ENCODE assay signal across 1 cellular context in the genomic region with DNA sequence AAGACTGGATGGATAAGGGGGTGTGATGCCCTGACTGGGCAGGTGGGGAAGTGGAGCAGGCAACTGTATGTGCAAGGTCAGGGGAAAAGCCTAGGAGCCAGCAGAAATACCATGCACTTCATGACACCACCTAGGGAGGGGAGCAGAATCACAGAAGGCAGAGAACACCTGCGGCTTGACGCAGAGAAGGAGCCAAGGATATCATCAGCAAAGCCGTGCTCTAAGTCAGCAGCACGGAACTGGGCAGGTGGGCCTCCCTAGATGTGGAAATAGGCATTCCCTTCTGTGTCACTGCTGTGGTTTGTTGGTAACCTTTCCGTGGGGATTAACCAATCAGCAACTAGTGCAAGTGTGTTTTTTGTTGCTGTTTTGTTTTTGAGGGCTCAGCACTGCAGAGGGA.
TF ChIP-seq lines count a peak whose summit lies in the region.

No MANE protein-coding gene starts in this region.

TF ChIP-seq in HEK293, 187 proteins besides CTCF, POLR2A, EP300 and RAD21 (continued from another document):
- TF ChIP-seq, protein P1, sequence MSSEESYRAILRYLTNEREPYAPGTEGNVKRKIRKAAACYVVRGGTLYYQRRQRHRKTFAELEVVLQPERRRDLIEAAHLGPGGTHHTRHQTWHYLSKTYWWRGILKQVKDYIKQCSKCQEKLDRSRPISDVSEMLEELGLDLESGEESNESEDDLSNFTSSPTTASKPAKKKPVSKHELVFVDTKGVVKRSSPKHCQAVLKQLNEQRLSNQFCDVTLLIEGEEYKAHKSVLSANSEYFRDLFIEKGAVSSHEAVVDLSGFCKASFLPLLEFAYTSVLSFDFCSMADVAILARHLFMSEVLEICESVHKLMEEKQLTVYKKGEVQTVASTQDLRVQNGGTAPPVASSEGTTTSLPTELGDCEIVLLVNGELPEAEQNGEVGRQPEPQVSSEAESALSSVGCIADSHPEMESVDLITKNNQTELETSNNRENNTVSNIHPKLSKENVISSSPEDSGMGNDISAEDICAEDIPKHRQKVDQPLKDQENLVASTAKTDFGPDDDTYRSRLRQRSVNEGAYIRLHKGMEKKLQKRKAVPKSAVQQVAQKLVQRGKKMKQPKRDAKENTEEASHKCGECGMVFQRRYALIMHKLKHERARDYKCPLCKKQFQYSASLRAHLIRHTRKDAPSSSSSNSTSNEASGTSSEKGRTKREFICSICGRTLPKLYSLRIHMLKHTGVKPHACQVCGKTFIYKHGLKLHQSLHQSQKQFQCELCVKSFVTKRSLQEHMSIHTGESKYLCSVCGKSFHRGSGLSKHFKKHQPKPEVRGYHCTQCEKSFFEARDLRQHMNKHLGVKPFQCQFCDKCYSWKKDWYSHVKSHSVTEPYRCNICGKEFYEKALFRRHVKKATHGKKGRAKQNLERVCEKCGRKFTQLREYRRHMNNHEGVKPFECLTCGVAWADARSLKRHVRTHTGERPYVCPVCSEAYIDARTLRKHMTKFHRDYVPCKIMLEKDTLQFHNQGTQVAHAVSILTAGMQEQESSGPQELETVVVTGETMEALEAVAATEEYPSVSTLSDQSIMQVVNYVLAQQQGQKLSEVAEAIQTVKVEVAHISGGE (tag by site-specific recombination; conservative IDR thresholded peaks at IDR 0.05; ENCODE audit: low read depth) = no peak
- TF ChIP-seq ZNF530 (tag by site-specific recombination; IDR thresholded peaks at IDR 0.05; ENCODE audit: low read depth) (no peak), MEIS1 (CRISPR knock-in tag; IDR thresholded peaks at IDR 0.05; ENCODE audit: borderline replicate concordance) (no peak), ZIC2 (tag by site-specific recombination; IDR thresholded peaks at IDR 0.05) (peak; percentile 64), OSR2 (tag by site-specific recombination; IDR thresholded peaks at IDR 0.05) (no peak), ZNF391 (tag by site-specific recombination; IDR thresholded peaks at IDR 0.05; ENCODE audit: borderline replicate concordance, low read depth) (no peak), ZNF785 (tag by site-specific recombination; IDR thresholded peaks at IDR 0.05) (no peak), ZNF155 (tag by site-specific recombination; IDR thresholded peaks at IDR 0.05) (no peak), ZEB2 (tag by site-specific recombination; IDR thresholded peaks at IDR 0.05) (no peak), ZNF624 (tag by site-specific recombination; IDR thresholded peaks at IDR 0.05) (no peak), GLI4 (tag by site-specific recombination; IDR thresholded peaks at IDR 0.05) (no peak), ZNF600 (tag by site-specific recombination; IDR thresholded peaks at IDR 0.05) (peak; percentile 45; the same call in 1 of the 2 replicates), SCRT2 (tag by site-specific recombination; IDR thresholded peaks at IDR 0.05) (peak; percentile 87), KLF1 (tag by site-specific recombination; IDR thresholded peaks at IDR 0.05) (no peak), TCF7L2 (IDR thresholded peaks at IDR 0.05; ENCODE audit: borderline replicate concordance, low read depth, low read length) (no peak), ZNF19 (tag by site-specific recombination; IDR thresholded peaks at IDR 0.05; ENCODE audit: low read depth) (no peak), ZNF585B (tag by site-specific recombination; IDR thresholded peaks at IDR 0.05) (no peak), ZBTB48 (tag by site-specific recombination; IDR thresholded peaks at IDR 0.05) (no peak), ZNF529 (tag by site-specific recombination; IDR thresholded peaks at IDR 0.05; ENCODE audit: insufficient replicate concordance) (no peak)
- TF ChIP-seq, protein P2, sequence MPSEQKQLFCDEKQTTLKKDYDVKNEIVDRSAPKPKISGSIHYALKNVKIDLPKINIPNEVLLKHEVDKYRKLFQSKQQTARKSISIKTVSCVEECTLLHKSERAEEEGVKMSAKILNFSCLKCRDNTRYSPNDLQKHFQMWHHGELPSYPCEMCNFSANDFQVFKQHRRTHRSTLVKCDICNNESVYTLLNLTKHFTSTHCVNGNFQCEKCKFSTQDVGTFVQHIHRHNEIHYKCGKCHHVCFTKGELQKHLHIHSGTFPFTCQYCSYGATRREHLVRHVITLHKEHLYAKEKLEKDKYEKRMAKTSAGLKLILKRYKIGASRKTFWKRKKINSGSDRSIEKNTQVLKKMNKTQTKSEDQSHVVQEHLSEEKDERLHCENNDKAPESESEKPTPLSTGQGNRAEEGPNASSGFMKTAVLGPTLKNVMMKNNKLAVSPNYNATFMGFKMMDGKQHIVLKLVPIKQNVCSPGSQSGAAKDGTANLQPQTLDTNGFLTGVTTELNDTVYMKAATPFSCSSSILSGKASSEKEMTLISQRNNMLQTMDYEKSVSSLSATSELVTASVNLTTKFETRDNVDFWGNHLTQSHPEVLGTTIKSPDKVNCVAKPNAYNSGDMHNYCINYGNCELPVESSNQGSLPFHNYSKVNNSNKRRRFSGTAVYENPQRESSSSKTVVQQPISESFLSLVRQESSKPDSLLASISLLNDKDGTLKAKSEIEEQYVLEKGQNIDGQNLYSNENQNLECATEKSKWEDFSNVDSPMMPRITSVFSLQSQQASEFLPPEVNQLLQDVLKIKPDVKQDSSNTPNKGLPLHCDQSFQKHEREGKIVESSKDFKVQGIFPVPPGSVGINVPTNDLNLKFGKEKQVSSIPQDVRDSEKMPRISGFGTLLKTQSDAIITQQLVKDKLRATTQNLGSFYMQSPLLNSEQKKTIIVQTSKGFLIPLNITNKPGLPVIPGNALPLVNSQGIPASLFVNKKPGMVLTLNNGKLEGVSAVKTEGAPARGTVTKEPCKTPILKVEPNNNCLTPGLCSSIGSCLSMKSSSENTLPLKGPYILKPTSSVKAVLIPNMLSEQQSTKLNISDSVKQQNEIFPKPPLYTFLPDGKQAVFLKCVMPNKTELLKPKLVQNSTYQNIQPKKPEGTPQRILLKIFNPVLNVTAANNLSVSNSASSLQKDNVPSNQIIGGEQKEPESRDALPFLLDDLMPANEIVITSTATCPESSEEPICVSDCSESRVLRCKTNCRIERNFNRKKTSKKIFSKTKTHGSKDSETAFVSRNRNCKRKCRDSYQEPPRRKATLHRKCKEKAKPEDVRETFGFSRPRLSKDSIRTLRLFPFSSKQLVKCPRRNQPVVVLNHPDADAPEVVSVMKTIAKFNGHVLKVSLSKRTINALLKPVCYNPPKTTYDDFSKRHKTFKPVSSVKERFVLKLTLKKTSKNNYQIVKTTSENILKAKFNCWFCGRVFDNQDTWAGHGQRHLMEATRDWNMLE (tag by site-specific recombination; conservative IDR thresholded peaks at IDR 0.05; ENCODE audit: low read depth) = no peak
- TF ChIP-seq, protein P3, sequence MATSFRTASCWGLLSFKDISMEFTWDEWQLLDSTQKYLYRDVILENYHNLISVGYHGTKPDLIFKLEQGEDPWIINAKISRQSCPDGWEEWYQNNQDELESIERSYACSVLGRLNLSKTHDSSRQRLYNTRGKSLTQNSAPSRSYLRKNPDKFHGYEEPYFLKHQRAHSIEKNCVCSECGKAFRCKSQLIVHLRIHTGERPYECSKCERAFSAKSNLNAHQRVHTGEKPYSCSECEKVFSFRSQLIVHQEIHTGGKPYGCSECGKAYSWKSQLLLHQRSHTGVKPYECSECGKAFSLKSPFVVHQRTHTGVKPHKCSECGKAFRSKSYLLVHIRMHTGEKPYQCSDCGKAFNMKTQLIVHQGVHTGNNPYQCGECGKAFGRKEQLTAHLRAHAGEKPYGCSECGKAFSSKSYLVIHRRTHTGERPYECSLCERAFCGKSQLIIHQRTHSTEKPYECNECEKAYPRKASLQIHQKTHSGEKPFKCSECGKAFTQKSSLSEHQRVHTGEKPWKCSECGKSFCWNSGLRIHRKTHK (tag by site-specific recombination; IDR thresholded peaks at IDR 0.05) = no peak
- TF ChIP-seq, protein P4, sequence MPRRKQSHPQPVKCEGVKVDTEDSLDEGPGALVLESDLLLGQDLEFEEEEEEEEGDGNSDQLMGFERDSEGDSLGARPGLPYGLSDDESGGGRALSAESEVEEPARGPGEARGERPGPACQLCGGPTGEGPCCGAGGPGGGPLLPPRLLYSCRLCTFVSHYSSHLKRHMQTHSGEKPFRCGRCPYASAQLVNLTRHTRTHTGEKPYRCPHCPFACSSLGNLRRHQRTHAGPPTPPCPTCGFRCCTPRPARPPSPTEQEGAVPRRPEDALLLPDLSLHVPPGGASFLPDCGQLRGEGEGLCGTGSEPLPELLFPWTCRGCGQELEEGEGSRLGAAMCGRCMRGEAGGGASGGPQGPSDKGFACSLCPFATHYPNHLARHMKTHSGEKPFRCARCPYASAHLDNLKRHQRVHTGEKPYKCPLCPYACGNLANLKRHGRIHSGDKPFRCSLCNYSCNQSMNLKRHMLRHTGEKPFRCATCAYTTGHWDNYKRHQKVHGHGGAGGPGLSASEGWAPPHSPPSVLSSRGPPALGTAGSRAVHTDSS (tag by site-specific recombination; IDR thresholded peaks at IDR 0.05) = no peak
- TF ChIP-seq, protein P5, sequence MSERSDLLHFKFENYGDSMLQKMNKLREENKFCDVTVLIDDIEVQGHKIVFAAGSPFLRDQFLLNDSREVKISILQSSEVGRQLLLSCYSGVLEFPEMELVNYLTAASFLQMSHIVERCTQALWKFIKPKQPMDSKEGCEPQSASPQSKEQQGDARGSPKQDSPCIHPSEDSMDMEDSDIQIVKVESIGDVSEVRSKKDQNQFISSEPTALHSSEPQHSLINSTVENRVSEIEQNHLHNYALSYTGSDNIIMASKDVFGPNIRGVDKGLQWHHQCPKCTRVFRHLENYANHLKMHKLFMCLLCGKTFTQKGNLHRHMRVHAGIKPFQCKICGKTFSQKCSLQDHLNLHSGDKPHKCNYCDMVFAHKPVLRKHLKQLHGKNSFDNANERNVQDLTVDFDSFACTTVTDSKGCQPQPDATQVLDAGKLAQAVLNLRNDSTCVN (tag by site-specific recombination; optimal IDR thresholded peaks at IDR 0.05) = no peak
- TF ChIP-seq, protein P6, sequence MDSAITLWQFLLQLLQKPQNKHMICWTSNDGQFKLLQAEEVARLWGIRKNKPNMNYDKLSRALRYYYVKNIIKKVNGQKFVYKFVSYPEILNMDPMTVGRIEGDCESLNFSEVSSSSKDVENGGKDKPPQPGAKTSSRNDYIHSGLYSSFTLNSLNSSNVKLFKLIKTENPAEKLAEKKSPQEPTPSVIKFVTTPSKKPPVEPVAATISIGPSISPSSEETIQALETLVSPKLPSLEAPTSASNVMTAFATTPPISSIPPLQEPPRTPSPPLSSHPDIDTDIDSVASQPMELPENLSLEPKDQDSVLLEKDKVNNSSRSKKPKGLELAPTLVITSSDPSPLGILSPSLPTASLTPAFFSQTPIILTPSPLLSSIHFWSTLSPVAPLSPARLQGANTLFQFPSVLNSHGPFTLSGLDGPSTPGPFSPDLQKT (IDR thresholded peaks at IDR 0.05; ENCODE audit: borderline replicate concordance, low read depth, low read length) = no peak
- TF ChIP-seq, protein P7, sequence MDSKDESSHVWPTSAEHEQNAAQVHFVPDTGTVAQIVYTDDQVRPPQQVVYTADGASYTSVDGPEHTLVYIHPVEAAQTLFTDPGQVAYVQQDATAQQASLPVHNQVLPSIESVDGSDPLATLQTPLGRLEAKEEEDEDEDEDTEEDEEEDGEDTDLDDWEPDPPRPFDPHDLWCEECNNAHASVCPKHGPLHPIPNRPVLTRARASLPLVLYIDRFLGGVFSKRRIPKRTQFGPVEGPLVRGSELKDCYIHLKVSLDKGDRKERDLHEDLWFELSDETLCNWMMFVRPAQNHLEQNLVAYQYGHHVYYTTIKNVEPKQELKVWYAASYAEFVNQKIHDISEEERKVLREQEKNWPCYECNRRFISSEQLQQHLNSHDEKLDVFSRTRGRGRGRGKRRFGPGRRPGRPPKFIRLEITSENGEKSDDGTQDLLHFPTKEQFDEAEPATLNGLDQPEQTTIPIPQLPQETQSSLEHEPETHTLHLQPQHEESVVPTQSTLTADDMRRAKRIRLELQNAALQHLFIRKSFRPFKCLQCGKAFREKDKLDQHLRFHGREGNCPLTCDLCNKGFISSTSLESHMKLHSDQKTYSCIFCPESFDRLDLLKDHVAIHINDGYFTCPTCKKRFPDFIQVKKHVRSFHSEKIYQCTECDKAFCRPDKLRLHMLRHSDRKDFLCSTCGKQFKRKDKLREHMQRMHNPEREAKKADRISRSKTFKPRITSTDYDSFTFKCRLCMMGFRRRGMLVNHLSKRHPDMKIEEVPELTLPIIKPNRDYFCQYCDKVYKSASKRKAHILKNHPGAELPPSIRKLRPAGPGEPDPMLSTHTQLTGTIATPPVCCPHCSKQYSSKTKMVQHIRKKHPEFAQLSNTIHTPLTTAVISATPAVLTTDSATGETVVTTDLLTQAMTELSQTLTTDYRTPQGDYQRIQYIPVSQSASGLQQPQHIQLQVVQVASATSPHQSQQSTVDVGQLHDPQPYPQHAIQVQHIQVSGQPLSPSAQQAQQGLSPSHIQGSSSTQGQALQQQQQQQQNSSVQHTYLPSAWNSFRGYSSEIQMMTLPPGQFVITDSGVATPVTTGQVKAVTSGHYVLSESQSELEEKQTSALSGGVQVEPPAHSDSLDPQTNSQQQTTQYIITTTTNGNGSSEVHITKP (tag by site-specific recombination; IDR thresholded peaks at IDR 0.05) = peak; percentile 88
TF ChIP-seq in HEK293: peak in this region for 6.
